8 cellular contexts compared by ENCODE assay signal in the genomic region with DNA sequence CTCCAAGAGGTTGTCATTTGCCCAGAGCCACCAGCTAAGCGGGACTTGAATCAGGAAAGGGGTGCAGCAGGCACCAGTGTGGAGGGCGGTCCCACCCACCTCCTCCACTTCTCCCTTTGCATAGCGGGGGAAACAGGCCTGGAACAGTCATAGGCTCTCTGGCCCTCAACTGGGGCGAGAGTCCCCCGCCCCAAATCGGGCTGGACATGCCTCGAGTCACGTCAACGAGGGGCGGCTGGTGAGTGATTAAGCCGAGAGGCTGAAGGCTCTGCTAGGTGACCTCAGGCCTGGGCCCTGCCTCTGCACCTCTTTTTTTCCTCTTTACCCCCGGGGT. TPM values are rescaled to one million over a fixed set of nuclear protein-coding genes. Genes with fewer than 3 reads are reported as not detected.
DNase-seq lines count a peak whose midpoint lies in the region; ATAC-seq and TF ChIP-seq lines count a peak whose summit lies in the region.

No MANE protein-coding gene starts in this region.

- peaks cover 21 to 37% (median 29%) of the 10 kb centered on the region in 4 donors for H3K36me3 ChIP-seq in sigmoid colon

- H3K27me3 Mint-ChIP-seq in activated naive CD4-positive, alpha-beta T cell treated with anti-CD3 and anti-CD28 coated beads, Interleukin-2, amount 50 U/mL, for 24 hours, result no peaks in the 10 kb centered on the region
- H3K27me3 Mint-ChIP-seq in WTC11 (ENCODE audit: low read depth) (peaks cover 20% of the 10 kb centered on the region), glutamatergic neuron (ENCODE audit: unreplicated experiment) (peaks cover 1% of the 10 kb centered on the region)

- no peaks in the 10 kb centered on the region for H3K27me3 ChIP-seq in sigmoid colon

- intact Hi-C loops in sigmoid colon (cut with DNase I), result loop anchor here (1.0 to 5.0 kb wide), 2 partner anchors 51 to 155 kb away; no protein-coding TSS in a partner anchor

- WGBS in sigmoid colon, 2 donors, result 3 to 5% methylated on average over 12 of the region's 12 CpGs

- peak overlapping the region; percentile 91 for H3K4me3 Mint-ChIP-seq in activated naive CD4-positive, alpha-beta T cell treated with anti-CD3 and anti-CD28 coated beads, Interleukin-2, amount 50 U/mL, for 24 hours
- H3K4me3 Mint-ChIP-seq in WTC11 (peak overlapping the region; percentile 90), glutamatergic neuron (ENCODE audit: unreplicated experiment) (peak overlapping the region; percentile 94)

- TF ChIP-seq EP300 in sigmoid colon (IDR thresholded peaks at IDR 0.05), result no peak

- DNase-seq in activated naive CD4-positive, alpha-beta T cell (lab: John Stamatoyannopoulos, UW), result no peak
- no peak for DNase-seq in WTC11 (ENCODE audit: low spot score)
- DNase-seq in glutamatergic neuron, result no peak
- no peak for DNase-seq in sigmoid colon
- no peak for DNase-seq in activated CD4-positive, CD25-positive, alpha-beta regulatory T cell (lab: John Stamatoyannopoulos, UW)
- no peak for DNase-seq in medulla oblongata (ENCODE audit: extremely low spot score)
- no peak for DNase-seq in NCI-H526 (lab: John Stamatoyannopoulos, UW)

- peak; percentile 30 for ATAC-seq in WTC11

- peaks cover 0 to 29% (median 13%) of the 10 kb centered on the region in 4 donors for H3K4me1 ChIP-seq in sigmoid colon

- CTCF ChIA-PET in WTC11 (lab: Charles Lee), result interaction anchor here (0.6 to 3.5 kb wide), 16 partner anchors 9 to 406 kb away, joined by 3 to 46 read pairs (median 4); partner anchors contain the start of genes CCDC124 and MAST3

- no peak for TF ChIP-seq POLR2A in sigmoid colon (IDR thresholded peaks at IDR 0.05)

- POLR2A ChIA-PET in WTC11 (lab: Charles Lee), result no interaction called here

- H3K36me3 Mint-ChIP-seq in activated naive CD4-positive, alpha-beta T cell treated with anti-CD3 and anti-CD28 coated beads, Interleukin-2, amount 50 U/mL, for 24 hours, result peaks cover 7% of the 10 kb centered on the region
- H3K36me3 Mint-ChIP-seq in WTC11 (peaks cover 3% of the 10 kb centered on the region), glutamatergic neuron (ENCODE audit: unreplicated experiment) (no peaks in the 10 kb centered on the region)

- H3K9me3 Mint-ChIP-seq in activated naive CD4-positive, alpha-beta T cell treated with anti-CD3 and anti-CD28 coated beads, Interleukin-2, amount 50 U/mL, for 24 hours, result no peaks in the 10 kb centered on the region
- H3K9me3 Mint-ChIP-seq in WTC11 (peaks cover 3% of the 10 kb centered on the region), glutamatergic neuron (ENCODE audit: unreplicated experiment) (peaks cover 7% of the 10 kb centered on the region)

- H3K4me1 Mint-ChIP-seq in activated naive CD4-positive, alpha-beta T cell treated with anti-CD3 and anti-CD28 coated beads, Interleukin-2, amount 50 U/mL, for 24 hours, result peaks cover 42% of the 10 kb centered on the region
- H3K4me1 Mint-ChIP-seq in WTC11, result peaks cover 6% of the 10 kb centered on the region; the same call in 1 of the 2 replicates
- no peaks in the 10 kb centered on the region for H3K4me1 Mint-ChIP-seq in glutamatergic neuron (ENCODE audit: low read depth, unreplicated experiment)

- H3K27ac Mint-ChIP-seq in activated naive CD4-positive, alpha-beta T cell treated with anti-CD3 and anti-CD28 coated beads, Interleukin-2, amount 50 U/mL, for 24 hours, result no peak overlapping the region
- H3K27ac Mint-ChIP-seq in WTC11 (no peak overlapping the region; the same call in 1 of the 2 replicates), glutamatergic neuron (ENCODE audit: unreplicated experiment) (no peak overlapping the region)

- peak overlapping the region; percentile 35 to 61 (median 54) for H3K4me3 ChIP-seq in sigmoid colon

- no peaks in the 10 kb centered on the region for H3K9me3 ChIP-seq in sigmoid colon

- peak overlapping the region; percentile 85 to 92 (median 89) for H3K27ac ChIP-seq in sigmoid colon

- no peak for TF ChIP-seq CTCF in WTC11 (IDR thresholded peaks at IDR 0.05)
- no peak for TF ChIP-seq CTCF in glutamatergic neuron (IDR thresholded peaks at IDR 0.05; ENCODE audit: partially characterized antibody, unreplicated experiment)
- TF ChIP-seq CTCF in sigmoid colon (IDR thresholded peaks at IDR 0.05), result no peak

TF ChIP-seq in WTC11, 78 proteins besides CTCF, POLR2A, EP300 and RAD21 (continues in another document):
- TF ChIP-seq TCF7 (CRISPR knock-in tag; IDR thresholded peaks at IDR 0.05; ENCODE audit: low read depth) (no peak), RORB (CRISPR knock-in tag; IDR thresholded peaks at IDR 0.05) (no peak), KAT7 (CRISPR knock-in tag; IDR thresholded peaks at IDR 0.05; ENCODE audit: borderline replicate concordance) (no peak), ATF1 (CRISPR knock-in tag; IDR thresholded peaks at IDR 0.05) (no peak), ZNF281 (CRISPR knock-in tag; IDR thresholded peaks at IDR 0.05) (no peak), RELA (CRISPR knock-in tag; IDR thresholded peaks at IDR 0.05; ENCODE audit: borderline replicate concordance) (no peak), E2F1 (CRISPR knock-in tag; IDR thresholded peaks at IDR 0.05) (no peak), SMAD3 (CRISPR knock-in tag; IDR thresholded peaks at IDR 0.05; ENCODE audit: borderline replicate concordance) (no peak)
- TF ChIP-seq, protein P1, sequence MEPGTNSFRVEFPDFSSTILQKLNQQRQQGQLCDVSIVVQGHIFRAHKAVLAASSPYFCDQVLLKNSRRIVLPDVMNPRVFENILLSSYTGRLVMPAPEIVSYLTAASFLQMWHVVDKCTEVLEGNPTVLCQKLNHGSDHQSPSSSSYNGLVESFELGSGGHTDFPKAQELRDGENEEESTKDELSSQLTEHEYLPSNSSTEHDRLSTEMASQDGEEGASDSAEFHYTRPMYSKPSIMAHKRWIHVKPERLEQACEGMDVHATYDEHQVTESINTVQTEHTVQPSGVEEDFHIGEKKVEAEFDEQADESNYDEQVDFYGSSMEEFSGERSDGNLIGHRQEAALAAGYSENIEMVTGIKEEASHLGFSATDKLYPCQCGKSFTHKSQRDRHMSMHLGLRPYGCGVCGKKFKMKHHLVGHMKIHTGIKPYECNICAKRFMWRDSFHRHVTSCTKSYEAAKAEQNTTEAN (CRISPR knock-in tag; IDR thresholded peaks at IDR 0.05), result no peak
- TF ChIP-seq, protein P2, sequence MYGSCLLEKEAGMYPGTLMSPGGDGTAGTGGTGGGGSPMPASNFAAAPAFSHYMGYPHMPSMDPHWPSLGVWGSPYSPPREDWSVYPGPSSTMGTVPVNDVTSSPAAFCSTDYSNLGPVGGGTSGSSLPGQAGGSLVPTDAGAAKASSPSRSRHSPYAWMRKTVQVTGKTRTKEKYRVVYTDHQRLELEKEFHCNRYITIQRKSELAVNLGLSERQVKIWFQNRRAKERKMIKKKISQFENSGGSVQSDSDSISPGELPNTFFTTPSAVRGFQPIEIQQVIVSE (CRISPR knock-in tag; IDR thresholded peaks at IDR 0.05; ENCODE audit: borderline replicate concordance), result no peak
- TF ChIP-seq, protein P3, sequence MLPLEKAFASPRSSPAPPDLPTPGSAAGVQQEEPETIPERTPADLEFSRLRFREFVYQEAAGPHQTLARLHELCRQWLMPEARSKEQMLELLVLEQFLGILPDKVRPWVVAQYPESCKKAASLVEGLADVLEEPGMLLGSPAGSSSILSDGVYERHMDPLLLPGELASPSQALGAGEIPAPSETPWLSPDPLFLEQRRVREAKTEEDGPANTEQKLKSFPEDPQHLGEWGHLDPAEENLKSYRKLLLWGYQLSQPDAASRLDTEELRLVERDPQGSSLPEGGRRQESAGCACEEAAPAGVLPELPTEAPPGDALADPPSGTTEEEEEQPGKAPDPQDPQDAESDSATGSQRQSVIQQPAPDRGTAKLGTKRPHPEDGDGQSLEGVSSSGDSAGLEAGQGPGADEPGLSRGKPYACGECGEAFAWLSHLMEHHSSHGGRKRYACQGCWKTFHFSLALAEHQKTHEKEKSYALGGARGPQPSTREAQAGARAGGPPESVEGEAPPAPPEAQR (CRISPR knock-in tag; IDR thresholded peaks at IDR 0.05), result no peak

RNA-seq across cellular contexts. Expression of gene ARRDC2, which starts 0.4 kb away (rescaled TPM):
- 9.2 to 9.9 TPM (median 9.8 TPM) in 3 replicates for total RNA-seq in WTC11 (2021)
- total RNA-seq in glutamatergic neuron (ENCODE audit: unreplicated experiment), result 4.0 TPM
- 10 to 100 TPM; 34.5 to 54.2 (median 37.0) TPM for total RNA-seq in sigmoid colon
- 10 to 100 TPM; 22.2 to 44.2 (median 36.5) TPM for polyA plus RNA-seq in sigmoid colon

RNA-seq across cellular contexts. Expression of gene KCNN1, which starts 40.7 kb away (rescaled TPM):
- total RNA-seq in WTC11 (2021) (15.3 to 18.0 TPM (median 17.2 TPM) in 3 replicates), glutamatergic neuron (ENCODE audit: unreplicated experiment) (91.1 TPM), sigmoid colon (under 1 TPM in 2 of 4 donors, not detected in 2; 0.33 to 0.55 TPM)
- under 1 TPM in 1 of 3 donors, not detected in 2; 0.17 TPM for polyA plus RNA-seq in sigmoid colon

Comparison
In these comparisons a context has a peak if more than half of its experiments do, and no peak if none do; other contexts are left out.
1. RNA of gene KCNN1, which starts 40.7 kb away (total RNA-seq): 91.1 TPM in glutamatergic neuron (single experiment) and 15.3 to 18.0 TPM in WTC11; 0.33 to 0.55 TPM in sigmoid colon; every median in the first group is over 10 times any median in the second.
2. Peak in every context shown above with its lines, with median percentiles within 50 percentile points of each other: H3K4me3 Mint-ChIP-seq.